ENCODE assay signal across 18 cellular contexts in genomic region chr5:80268916-80269315, GRCh38. TPM values are rescaled to one million over a fixed set of nuclear protein-coding genes. Genes with fewer than 3 reads are reported as not detected.
DNase-seq lines count a peak whose midpoint lies in the region; TF ChIP-seq lines count a peak whose summit lies in the region.
"Had no signal": no experiment of that assay in that cellular context is flagged by ENCODE, and none has a peak within 500 bp of the region (broad histone marks: within the 10 kb centered on the region; RNA-seq: fewer than 3 reads in every experiment).

No MANE protein-coding gene starts in this region.

- intact Hi-C loops in prostate gland (cut with DNase I): no loop called here
- intact Hi-C loops in Calu3 (cut with micrococcal nuclease; ENCODE audit: unreplicated experiment): no loop called here

- H3K4me3 Mint-ChIP-seq in activated CD4-positive, alpha-beta T cell treated with anti-CD3 and anti-CD28 coated beads, Interleukin-2, amount 10 ng/mL, durations not matched to agents 7 days and 5 days: peak overlapping the region; percentile 45
- no peak overlapping the region for H3K4me3 Mint-ChIP-seq in Calu3 (ENCODE audit: low read depth, unreplicated experiment)
- H3K4me3 Mint-ChIP-seq: central memory CD8-positive, alpha-beta T cell; natural killer cell treated with Interleukin-12 subunit alpha and Interleukin-12 subunit beta and Interleukin-15 and Interleukin-18, amount 100 ng/mL, for 72 hours had no signal

- peak overlapping the region; percentile 41 to 67 for H3K27ac ChIP-seq in prostate gland
- H3K27ac ChIP-seq: KMS-11 had no signal

- WGBS in prostate gland: 39% methylated on average over 5 of the region's 5 CpGs

- peaks cover 56% of the 10 kb centered on the region for H3K4me1 Mint-ChIP-seq in activated CD4-positive, alpha-beta T cell treated with anti-CD3 and anti-CD28 coated beads, Interleukin-2, amount 10 ng/mL, durations not matched to agents 7 days and 5 days
- no peaks in the 10 kb centered on the region for H3K4me1 Mint-ChIP-seq in Calu3 (ENCODE audit: low read depth, unreplicated experiment)

- POLR2A ChIA-PET in activated CD4-positive, alpha-beta T cell treated with anti-CD3 and anti-CD28 coated beads, Interleukin-2, amount 10 ng/mL, durations not matched to agents 7 days and 5 days (lab: Charles Lee): interaction anchor here (0.9 kb wide), 1 partner anchor 13 kb away, joined by 4 read pairs; the partner anchor contains the start of gene SERINC5

- CTCF ChIA-PET in activated CD4-positive, alpha-beta T cell treated with anti-CD3 and anti-CD28 coated beads, Interleukin-2, amount 10 ng/mL, durations not matched to agents 7 days and 5 days (lab: Charles Lee): interaction anchor here (1.5 to 4.3 kb wide), 2 partner anchors 11 to 39 kb away, joined by 3 to 21 read pairs; partner anchors contain the start of gene SERINC5
- CTCF ChIA-PET in Calu3 (lab: Charles Lee): interaction anchor here (3.3 kb wide), 1 partner anchor 12 kb away, joined by 21 read pairs; the partner anchor contains the start of gene SERINC5

- H3K4me1 ChIP-seq in prostate gland (replicated peaks): no peaks in the 10 kb centered on the region

- H3K4me3 ChIP-seq in choroid plexus epithelial cell (ENCODE audit: low read depth, low read length) (no peak overlapping the region), prostate gland (no peak overlapping the region)

- in situ Hi-C loops in SK-MEL-5 (cut with HindIII; ENCODE audit: low pct_unique_long_range_greater_than_20kb, low sequenced_read_pairs): no loop called here

- no peak for TF ChIP-seq POLR2A in prostate gland (IDR thresholded peaks at IDR 0.05)

- peaks cover 6% of the 10 kb centered on the region for H3K9me3 Mint-ChIP-seq in activated CD4-positive, alpha-beta T cell treated with anti-CD3 and anti-CD28 coated beads, Interleukin-2, amount 10 ng/mL, durations not matched to agents 7 days and 5 days
- H3K9me3 Mint-ChIP-seq in Calu3 (ENCODE audit: low read depth, unreplicated experiment): no peaks in the 10 kb centered on the region
- H3K9me3 Mint-ChIP-seq: central memory CD8-positive, alpha-beta T cell; natural killer cell treated with Interleukin-12 subunit alpha and Interleukin-12 subunit beta and Interleukin-15 and Interleukin-18, amount 100 ng/mL, for 72 hours had no signal

- no TSS peak for BruUV-seq in Calu3 (replicated peaks; lab: Mats Ljungman, UMichigan)

- no peaks in the 10 kb centered on the region for H3K27me3 ChIP-seq in prostate gland (replicated peaks; ENCODE audit: insufficient read depth)

- H3K36me3 ChIP-seq in prostate gland: no peaks in the 10 kb centered on the region

- no peaks in the 10 kb centered on the region for H3K27me3 Mint-ChIP-seq in activated CD4-positive, alpha-beta T cell treated with anti-CD3 and anti-CD28 coated beads, Interleukin-2, amount 10 ng/mL, durations not matched to agents 7 days and 5 days
- no peaks in the 10 kb centered on the region for H3K27me3 Mint-ChIP-seq in Calu3 (ENCODE audit: unreplicated experiment)
- H3K27me3 Mint-ChIP-seq: central memory CD8-positive, alpha-beta T cell had no signal

- no peak for TF ChIP-seq CTCF in choroid plexus epithelial cell (conservative IDR thresholded peaks at IDR 0.05; ENCODE audit: low read depth, low read length)
- no peak for TF ChIP-seq CTCF in prostate gland (IDR thresholded peaks at IDR 0.05)
- TF ChIP-seq CTCF in Calu3 (IDR thresholded peaks at IDR 0.05; ENCODE audit: unreplicated experiment): no peak

- no peaks in the 10 kb centered on the region for H3K36me3 Mint-ChIP-seq in activated CD4-positive, alpha-beta T cell treated with anti-CD3 and anti-CD28 coated beads, Interleukin-2, amount 10 ng/mL, durations not matched to agents 7 days and 5 days (ENCODE audit: low read depth)
- H3K36me3 Mint-ChIP-seq in Calu3 (ENCODE audit: insufficient read depth, unreplicated experiment): no peaks in the 10 kb centered on the region
- H3K36me3 Mint-ChIP-seq: natural killer cell treated with Interleukin-12 subunit alpha and Interleukin-12 subunit beta and Interleukin-15 and Interleukin-18, amount 100 ng/mL, for 72 hours had no signal

- H3K27ac Mint-ChIP-seq in activated CD4-positive, alpha-beta T cell treated with anti-CD3 and anti-CD28 coated beads, Interleukin-2, amount 10 ng/mL, durations not matched to agents 7 days and 5 days: peak overlapping the region; percentile 97
- H3K27ac Mint-ChIP-seq in Calu3 (ENCODE audit: unreplicated experiment): no peak overlapping the region
- H3K27ac Mint-ChIP-seq: natural killer cell treated with Interleukin-12 subunit alpha and Interleukin-12 subunit beta and Interleukin-15 and Interleukin-18, amount 100 ng/mL, for 72 hours had no signal

- DNase-seq in activated CD4-positive, alpha-beta T cell treated with anti-CD3 and anti-CD28 coated beads, Interleukin-2, amount 10 ng/mL, durations not matched to agents 7 days and 5 days: no peak
- DNase-seq in activated CD4-positive, alpha-beta T cell treated with anti-CD3 and anti-CD28 coated beads for 1 hour: no peak
- DNase-seq in SK-MEL-5 (ENCODE audit: low read depth, low spot score) (peak; percentile 64), choroid plexus epithelial cell (ENCODE audit: low read depth) (peak; percentile 25), prostate gland (ENCODE audit: low spot score) (peak; percentile 23), activated gamma-delta T cell treated with Interleukin-2 at 50 U/mL for 16 hours (no peak), Calu3 (no peak), HPDE6-E6E7 (ENCODE audit: extremely low spot score) (no peak)
- DNase-seq: activated T-cell treated with anti-CD3 and anti-CD28 coated beads, Interleukin-2, amount 50 U/mL, for 48 hours; NCI-H187 treated with DMSO at 0.1 percent for 48 hours; NCI-H774; SHP77; small intestine had no signal

- no peaks in the 10 kb centered on the region for H3K9me3 ChIP-seq in prostate gland

RNA-seq across cellular contexts. Expression of gene SERINC5, which starts 13.1 kb away (rescaled TPM):
- 10 to 100 TPM; 85.7 to 88.8 TPM for total RNA-seq in activated CD4-positive, alpha-beta T cell treated with anti-CD3 and anti-CD28 coated beads, Interleukin-2, amount 10 ng/mL, durations not matched to agents 7 days and 5 days
- total RNA-seq in SK-MEL-5 (2014; rRNA removed; shearing (Covaris generic)): 41.8 and 43.3 TPM in 2 replicates
- polyA plus RNA-seq in SK-MEL-5 (2015; cell fraction: cytosol; rRNA removed): 56.5 and 75.8 TPM in 2 replicates
- 17.3 and 20.5 TPM in 2 replicates for polyA plus RNA-seq in SK-MEL-5 (2015; cell fraction: nucleus; rRNA removed)
- total RNA-seq in prostate gland: 100 to 1,000 TPM; 127 to 205 TPM
- total RNA-seq in Calu3 (2022): 47.0 and 49.2 TPM in 2 replicates

RNA-seq across cellular contexts. Expression of gene SPZ1, which starts 50.9 kb away (rescaled TPM):
- total RNA-seq in activated CD4-positive, alpha-beta T cell treated with anti-CD3 and anti-CD28 coated beads, Interleukin-2, amount 10 ng/mL, durations not matched to agents 7 days and 5 days: not detected
- total RNA-seq in SK-MEL-5 (2014; rRNA removed; shearing (Covaris generic)): not detected in 2 replicates
- polyA plus RNA-seq in SK-MEL-5 (2015; cell fraction: cytosol; rRNA removed): not detected in 2 replicates
- not detected in 2 replicates for polyA plus RNA-seq in SK-MEL-5 (2015; cell fraction: nucleus; rRNA removed)
- total RNA-seq in prostate gland: not detected
- not detected in 2 replicates for total RNA-seq in Calu3 (2022)
- total RNA-seq: esophagus mucosa; natural killer cell treated with Interleukin-12 subunit alpha and Interleukin-12 subunit beta and Interleukin-15 and Interleukin-18, amount 100 ng/mL, for 72 hours; temporal lobe had no signal
- polyA plus RNA-seq: small intestine had no signal

Comparison
In these comparisons a context has a peak if more than half of its experiments do, and no peak if none do; other contexts are left out.
1. DNase-seq: peak in SK-MEL-5 (single experiment), choroid plexus epithelial cell (single experiment) and prostate gland (single experiment); none in activated CD4-positive, alpha-beta T cell treated with anti-CD3 and anti-CD28 coated beads, Interleukin-2, amount 10 ng/mL, durations not matched to agents 7 days and 5 days (single experiment), activated CD4-positive, alpha-beta T cell treated with anti-CD3 and anti-CD28 coated beads for 1 hour (single experiment), activated gamma-delta T cell treated with Interleukin-2 at 50 U/mL for 16 hours (single experiment), Calu3 (single experiment) and HPDE6-E6E7 (single experiment).